In the genomic region with DNA sequence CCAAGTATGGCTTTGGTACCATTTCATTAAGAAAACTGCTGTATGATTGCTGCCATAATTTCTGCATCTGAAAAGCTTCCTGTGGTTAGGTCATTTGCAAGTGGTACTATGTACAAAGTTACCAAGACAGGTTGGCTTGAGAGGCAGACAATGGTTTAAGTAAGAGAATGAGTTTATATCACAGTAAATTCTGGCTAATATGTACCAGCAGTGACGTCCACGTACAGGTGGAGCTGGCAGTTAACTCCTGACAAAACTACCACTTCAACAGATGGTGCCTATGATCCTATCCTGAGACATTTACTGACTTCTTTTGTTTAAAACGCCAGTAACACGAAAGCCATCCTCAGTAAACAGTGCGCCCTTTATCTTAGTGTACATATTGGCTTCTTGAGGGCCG, we compare ENCODE assay signal across 23 cellular contexts.
"Had no signal": no experiment of that assay in that cellular context is flagged by ENCODE, and none has a peak within 500 bp of the region (broad histone marks: within the 10 kb centered on the region; RNA-seq: fewer than 3 reads in every experiment).

No MANE protein-coding gene starts in this region.

- H3K27ac ChIP-seq: neural progenitor cell, ovary, parathyroid adenoma, psoas muscle, right lobe of liver, sigmoid colon, stomach, thoracic aorta, thyroid gland, tibial nerve, upper lobe of left lung, vagina had no signal

- H3K4me3 ChIP-seq: neural progenitor cell, ovary, psoas muscle, right lobe of liver, sigmoid colon, stomach, thoracic aorta, thyroid gland, tibial nerve, upper lobe of left lung, vagina had no signal

- DNase-seq: occipital lobe; ovary; posterior cingulate gyrus; psoas muscle; right cardiac atrium; right lobe of liver; sigmoid colon; small intestine; stimulated activated CD4-positive, alpha-beta T cell treated with anti-CD3 and anti-CD28 coated beads, Interleukin-15, amount 100 ng/mL, for 24 hours; stimulated activated CD4-positive, alpha-beta T cell treated with anti-CD3 and anti-CD28 coated beads, Interleukin-2, amount 100 ng/mL, for 24 hours; stimulated activated CD4-positive, alpha-beta T cell treated with anti-CD3 and anti-CD28 coated beads, Interleukin-2, amount 100 ng/mL, for 48 hours; stimulated activated CD4-positive, alpha-beta T cell treated with anti-CD3 and anti-CD28 coated beads, Interleukin-4, amount 100 ng/mL, for 24 hours; stimulated activated naive B cell treated with anti-CD40 and anti-IgM and Interleukin-4, amounts not matched to agents 10 μg/mL and 1 μg/mL and 100 μg/mL, for 72 hours; stimulated activated naive CD4-positive, alpha-beta T cell treated with Interleukin-2 at 50 U/mL for 16 hours; stomach; thyroid gland; upper lobe of left lung had no signal

- H3K27me3 ChIP-seq: neural progenitor cell, ovary, right lobe of liver, sigmoid colon, stomach, thyroid gland, tibial nerve, upper lobe of left lung, vagina had no signal

- H3K9ac ChIP-seq: neural progenitor cell, parathyroid adenoma had no signal

- H3K4me1 ChIP-seq: neural progenitor cell, parathyroid adenoma, right lobe of liver, sigmoid colon, stomach, tibial nerve, vagina had no signal

- H3K9me3 ChIP-seq: ovary, psoas muscle, right lobe of liver, sigmoid colon, stomach, thoracic aorta, thyroid gland, tibial nerve, upper lobe of left lung, vagina had no signal

- H3K36me3 ChIP-seq: neural progenitor cell, ovary, right lobe of liver, sigmoid colon, stomach, thoracic aorta, thyroid gland, tibial nerve, upper lobe of left lung, vagina had no signal

- ATAC-seq: psoas muscle; right cardiac atrium; right lobe of liver; stimulated activated effector memory CD8-positive, alpha-beta T cell treated with anti-CD3 and anti-CD28 coated beads, Interleukin-12 subunit alpha, Interleukin-12 subunit beta, amount 100 ng/mL, for 72 hours; stimulated activated naive B cell treated with anti-CD40 and anti-IgM and Interleukin-4, amounts not matched to agents 10 μg/mL and 1 μg/mL and 100 μg/mL, for 72 hours had no signal
